Comparison of ENCODE assay signal across 36 cellular contexts in the genomic region with DNA sequence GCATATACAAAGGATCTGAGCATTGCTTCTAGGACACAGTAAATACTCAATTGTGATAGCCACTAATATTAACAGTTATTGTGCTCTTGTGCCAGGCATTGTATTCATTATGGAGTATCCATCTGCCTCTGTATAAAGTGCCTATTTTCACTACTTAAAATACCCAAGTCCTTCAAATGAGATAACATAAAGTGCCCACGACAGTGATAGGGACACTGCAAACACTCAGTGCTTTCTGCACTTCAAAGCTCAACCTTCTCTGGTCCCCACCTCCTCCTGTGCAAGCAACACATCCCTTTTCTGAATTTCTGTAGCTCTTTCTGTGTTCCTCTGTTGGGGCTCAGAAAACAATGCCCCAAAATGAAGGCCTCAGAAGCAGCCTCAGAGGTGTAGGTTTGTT. TPM values are rescaled to one million over a fixed set of nuclear protein-coding genes. Genes with fewer than 3 reads are reported as not detected.
"Had no signal": no experiment of that assay in that cellular context is flagged by ENCODE, and none has a peak within 500 bp of the region (broad histone marks: within the 10 kb centered on the region; RNA-seq: fewer than 3 reads in every experiment).

No MANE protein-coding gene starts in this region.

- H3K27ac Mint-ChIP-seq: activated B cell treated with CpG ODN at 0.5 μM for 24 hours; activated CD4-positive, alpha-beta memory T cell treated with anti-CD3 and anti-CD28 coated beads for 36 hours; activated CD8-positive, alpha-beta memory T cell treated with anti-CD3 and anti-CD28 coated beads, Interleukin-2, amount 10 ng/mL, durations not matched to agents 7 days and 5 days; activated CD8-positive, alpha-beta T cell treated with anti-CD3 and anti-CD28 coated beads, Interleukin-2, amount 10 ng/mL, durations not matched to agents 7 days and 5 days; activated naive CD4-positive, alpha-beta T cell treated with anti-CD3 and anti-CD28 coated beads for 36 hours; activated naive CD4-positive, alpha-beta T cell treated with anti-CD3 and anti-CD28 coated beads, Interleukin-2, amount 50 U/mL, for 24 hours; activated naive CD8-positive, alpha-beta T cell treated with anti-CD3 and anti-CD28 coated beads for 36 hours; activated naive CD8-positive, alpha-beta T cell treated with anti-CD3 and anti-CD28 coated beads, Interleukin-2, amount 50 U/mL, for 24 hours; activated T-helper 1 cell treated with anti-CD3 and anti-CD28 coated beads, Interleukin-12 subunit alpha, Interleukin-12 subunit beta, Interleukin-2, Interleukin-4 antibody, amounts not matched to agents 30 ng/mL and 10 ng/mL and 1 ng/mL, durations not matched to agents 14 hours and 24 hours and 36 hours; activated T-helper 2 cell treated with anti-CD3 and anti-CD28 coated beads, Interferon-gamma antibody, Interleukin-2, Interleukin-4, amounts not matched to agents 10 μg/mL and 5 μg/mL and 100 μg/mL, durations not matched to agents 14 hours and 24 hours and 36 hours; effector memory CD8-positive, alpha-beta T cell; T-helper 17 cell; T-helper 2 cell treated with Interferon-gamma antibody and Interleukin-4, amounts not matched to agents 5 μg/mL and 100 μg/mL, for 36 hours had no signal

- H3K9me3 Mint-ChIP-seq: activated B cell treated with CpG ODN at 0.5 μM for 24 hours; activated CD4-positive, alpha-beta memory T cell treated with anti-CD3 and anti-CD28 coated beads for 36 hours; activated naive CD4-positive, alpha-beta T cell treated with anti-CD3 and anti-CD28 coated beads for 36 hours; activated naive CD8-positive, alpha-beta T cell treated with anti-CD3 and anti-CD28 coated beads for 36 hours; activated T-helper 1 cell treated with anti-CD3 and anti-CD28 coated beads, Interleukin-12 subunit alpha, Interleukin-12 subunit beta, Interleukin-2, Interleukin-4 antibody, amounts not matched to agents 30 ng/mL and 10 ng/mL and 1 ng/mL, durations not matched to agents 14 hours and 24 hours and 36 hours; activated T-helper 2 cell treated with anti-CD3 and anti-CD28 coated beads, Interferon-gamma antibody, Interleukin-2, Interleukin-4, amounts not matched to agents 10 μg/mL and 5 μg/mL and 100 μg/mL, durations not matched to agents 14 hours and 24 hours and 36 hours; T-helper 2 cell treated with Interferon-gamma antibody and Interleukin-4, amounts not matched to agents 5 μg/mL and 100 μg/mL, for 36 hours had no signal

- H3K36me3 Mint-ChIP-seq: activated CD4-positive, alpha-beta memory T cell treated with anti-CD3 and anti-CD28 coated beads for 36 hours; activated CD8-positive, alpha-beta memory T cell treated with anti-CD3 and anti-CD28 coated beads, Interleukin-2, amount 10 ng/mL, durations not matched to agents 7 days and 5 days; activated naive CD4-positive, alpha-beta T cell treated with anti-CD3 and anti-CD28 coated beads, Interleukin-2, amount 50 U/mL, for 24 hours; activated naive CD8-positive, alpha-beta T cell treated with anti-CD3 and anti-CD28 coated beads for 36 hours had no signal

- DNase-seq: activated B cell treated with CpG ODN at 0.5 μM for 24 hours; activated CD4-positive, alpha-beta memory T cell treated with anti-CD3 and anti-CD28 coated beads for 36 hours; activated CD4-positive, alpha-beta T cell treated with anti-CD3 and anti-CD28 coated beads for 48 hours; activated CD4-positive, alpha-beta T cell treated with anti-CD3 and anti-CD28 coated beads, Interleukin-2, amount 50 U/mL, for 1 hour; activated CD8-positive, alpha-beta memory T cell treated with anti-CD3 and anti-CD28 coated beads, Interleukin-2, amount 10 ng/mL, durations not matched to agents 7 days and 5 days; activated CD8-positive, alpha-beta memory T cell treated with anti-CD3 and anti-CD28 coated beads, Interleukin-2, amount 50 U/mL, for 4 hours; activated CD8-positive, alpha-beta T cell treated with anti-CD3 and anti-CD28 coated beads, Interleukin-2, amount 10 ng/mL, durations not matched to agents 7 days and 5 days; activated effector memory CD4-positive, alpha-beta T cell treated with anti-CD3 and anti-CD28 coated beads, Interleukin-2, amount 50 U/mL, for 16 hours; activated naive CD4-positive, alpha-beta T cell treated with anti-CD3 and anti-CD28 coated beads for 36 hours; activated naive CD8-positive, alpha-beta T cell treated with anti-CD3 and anti-CD28 coated beads for 36 hours; activated naive CD8-positive, alpha-beta T cell treated with anti-CD3 and anti-CD28 coated beads, Interleukin-2, amount 50 U/mL, for 24 hours; activated T-cell treated with anti-CD3 and anti-CD28 coated beads, Interleukin-2, amount 50 U/mL, for 1 hour; activated T-cell treated with anti-CD3 and anti-CD28 coated beads, Interleukin-2, amount 50 U/mL, for 48 hours; adrenal gland; amygdala; aorta; body of pancreas; cortex of kidney; dermis blood vessel endothelial cell; effector CD4-positive, alpha-beta T cell; effector memory CD8-positive, alpha-beta T cell; erythroblast; foreskin keratinocyte; gastrocnemius medialis; glutamatergic neuron; heart left ventricle; T-helper 1 cell; T-helper 17 cell; T1000; WERI-Rb-1 had no signal

- ATAC-seq: activated CD4-positive, CD25-positive, alpha-beta regulatory T cell treated with anti-CD3 and anti-CD28 coated beads, Interleukin-2, amount 50 U/mL, for 24 hours; activated CD8-positive, alpha-beta memory T cell treated with anti-CD3 and anti-CD28 coated beads, Interleukin-2, amount 10 ng/mL, durations not matched to agents 7 days and 5 days; activated CD8-positive, alpha-beta T cell treated with anti-CD3 and anti-CD28 coated beads, Interleukin-2, amount 10 ng/mL, durations not matched to agents 7 days and 5 days; activated naive CD8-positive, alpha-beta T cell treated with anti-CD3 and anti-CD28 coated beads, Interleukin-2, amount 50 U/mL, for 24 hours; body of pancreas; effector memory CD8-positive, alpha-beta T cell; foreskin keratinocyte; gastrocnemius medialis; T-helper 17 cell had no signal

- H3K4me3 Mint-ChIP-seq: activated B cell treated with CpG ODN at 0.5 μM for 24 hours; activated CD4-positive, alpha-beta memory T cell treated with anti-CD3 and anti-CD28 coated beads for 36 hours; activated CD8-positive, alpha-beta memory T cell treated with anti-CD3 and anti-CD28 coated beads, Interleukin-2, amount 10 ng/mL, durations not matched to agents 7 days and 5 days; activated CD8-positive, alpha-beta T cell treated with anti-CD3 and anti-CD28 coated beads, Interleukin-2, amount 10 ng/mL, durations not matched to agents 7 days and 5 days; activated naive CD4-positive, alpha-beta T cell treated with anti-CD3 and anti-CD28 coated beads for 36 hours; activated naive CD4-positive, alpha-beta T cell treated with anti-CD3 and anti-CD28 coated beads, Interleukin-2, amount 50 U/mL, for 24 hours; activated naive CD8-positive, alpha-beta T cell treated with anti-CD3 and anti-CD28 coated beads for 36 hours; activated naive CD8-positive, alpha-beta T cell treated with anti-CD3 and anti-CD28 coated beads, Interleukin-2, amount 50 U/mL, for 24 hours; activated T-helper 1 cell treated with anti-CD3 and anti-CD28 coated beads, Interleukin-12 subunit alpha, Interleukin-12 subunit beta, Interleukin-2, Interleukin-4 antibody, amounts not matched to agents 30 ng/mL and 10 ng/mL and 1 ng/mL, durations not matched to agents 14 hours and 24 hours and 36 hours; central memory CD8-positive, alpha-beta T cell; effector memory CD8-positive, alpha-beta T cell; T-helper 17 cell; T-helper 2 cell treated with Interferon-gamma antibody and Interleukin-4, amounts not matched to agents 5 μg/mL and 100 μg/mL, for 36 hours had no signal

- H3K4me1 Mint-ChIP-seq: activated B cell treated with CpG ODN at 0.5 μM for 24 hours; activated CD8-positive, alpha-beta memory T cell treated with anti-CD3 and anti-CD28 coated beads, Interleukin-2, amount 10 ng/mL, durations not matched to agents 7 days and 5 days; activated naive CD4-positive, alpha-beta T cell treated with anti-CD3 and anti-CD28 coated beads, Interleukin-2, amount 50 U/mL, for 24 hours; activated naive CD8-positive, alpha-beta T cell treated with anti-CD3 and anti-CD28 coated beads for 36 hours; activated naive CD8-positive, alpha-beta T cell treated with anti-CD3 and anti-CD28 coated beads, Interleukin-2, amount 50 U/mL, for 24 hours; central memory CD8-positive, alpha-beta T cell; T-helper 17 cell had no signal

RNA-seq across cellular contexts. Expression of gene DDAH1, which starts 6.6 kb away (rescaled TPM):
- total RNA-seq: activated CD4-positive, alpha-beta memory T cell treated with anti-CD3 and anti-CD28 coated beads for 36 hours; activated CD8-positive, alpha-beta memory T cell treated with anti-CD3 and anti-CD28 coated beads, Interleukin-2, amount 10 ng/mL, durations not matched to agents 7 days and 5 days; activated naive CD4-positive, alpha-beta T cell treated with anti-CD3 and anti-CD28 coated beads for 36 hours; activated T-helper 1 cell treated with anti-CD3 and anti-CD28 coated beads, Interleukin-12 subunit alpha, Interleukin-12 subunit beta, Interleukin-2, Interleukin-4 antibody, amounts not matched to agents 30 ng/mL and 10 ng/mL and 1 ng/mL, durations not matched to agents 14 hours and 24 hours and 36 hours; activated T-helper 2 cell treated with anti-CD3 and anti-CD28 coated beads, Interferon-gamma antibody, Interleukin-2, Interleukin-4, amounts not matched to agents 10 μg/mL and 5 μg/mL and 100 μg/mL, durations not matched to agents 14 hours and 24 hours and 36 hours; T-helper 17 cell had no signal
